Comparison of ENCODE assay signal across 8 cellular contexts in genomic region chr3:195441476-195441970, GRCh38. TPM values are rescaled to one million over a fixed set of nuclear protein-coding genes. Genes with fewer than 3 reads are reported as not detected.
A peak's percentile ranks its signal among the peaks of the same experiment; 100 is the strongest.
DNase-seq lines count a peak whose midpoint lies in the region; ATAC-seq, FAIRE-seq and TF ChIP-seq lines count a peak whose summit lies in the region.

No MANE protein-coding gene starts in this region.

- no peak for TF ChIP-seq CTCF in BE2C (IDR thresholded peaks at IDR 0.05; ENCODE audit: low read depth, low read length)
- TF ChIP-seq CTCF in HFF-Myc (IDR thresholded peaks at IDR 0.05; ENCODE audit: low read depth, low read length, missing control alignments) = no peak
- TF ChIP-seq CTCF in kidney (IDR thresholded peaks at IDR 0.05; ENCODE audit: borderline replicate concordance, extremely low read depth, insufficient read depth) = no peak

- H3K36me3 Mint-ChIP-seq in activated naive CD8-positive, alpha-beta T cell treated with anti-CD3 and anti-CD28 coated beads, Interleukin-2, amount 50 U/mL, for 24 hours (ENCODE audit: low read depth) = peaks cover 6% of the 10 kb centered on the region

- ATAC-seq in activated naive CD8-positive, alpha-beta T cell treated with anti-CD3 and anti-CD28 coated beads, Interleukin-2, amount 50 U/mL, for 24 hours = no peak
- ATAC-seq in GM18858 (IDR thresholded peaks at IDR 0.05; ENCODE audit: unreplicated experiment) (no peak), GM18517 (IDR thresholded peaks at IDR 0.05; ENCODE audit: unreplicated experiment) (no peak)

- intact Hi-C loops in kidney (cut with DNase I) = no loop called here

- peak overlapping the region in 1 of 2 donors; percentile 86 for H3K9ac ChIP-seq in kidney (ENCODE audit: low read length in 2 of 2)
- peak overlapping the region; percentile 88 to 91 for H3K9ac ChIP-seq in stomach smooth muscle (ENCODE audit: low read length in 2 of 2)

- peak overlapping the region; percentile 78 for H3K4me3 ChIP-seq in BE2C (ENCODE audit: low read depth, low read length)
- peak overlapping the region; percentile 90 for H3K4me3 ChIP-seq in HFF-Myc (replicated peaks; ENCODE audit: low read depth, low read length)
- H3K4me3 ChIP-seq in kidney (ENCODE audit: low read length in 2 of 2) = peak overlapping the region; percentile 54 to 75
- H3K4me3 ChIP-seq in stomach smooth muscle (ENCODE audit: low read length in 2 of 2) = peak overlapping the region; percentile 89 to 93

- H3K9me3 ChIP-seq in BE2C (no peaks in the 10 kb centered on the region), kidney (ENCODE audit: control insufficient read depth in 1 of 2, low read length in 2 of 2) (no peaks in the 10 kb centered on the region), stomach smooth muscle (ENCODE audit: control insufficient read depth in 2 of 2, low read length in 2 of 2) (no peaks in the 10 kb centered on the region)

- peak overlapping the region; percentile 93 for H3K4me3 Mint-ChIP-seq in activated naive CD8-positive, alpha-beta T cell treated with anti-CD3 and anti-CD28 coated beads, Interleukin-2, amount 50 U/mL, for 24 hours

- no peaks in the 10 kb centered on the region for H3K9me3 Mint-ChIP-seq in activated naive CD8-positive, alpha-beta T cell treated with anti-CD3 and anti-CD28 coated beads, Interleukin-2, amount 50 U/mL, for 24 hours

- H3K27ac ChIP-seq in kidney (ENCODE audit: low read depth in 2 of 2, low read length in 2 of 2) (peak overlapping the region; percentile 76 to 92), stomach smooth muscle (ENCODE audit: low read length) (peak overlapping the region; percentile 84)

- no peaks in the 10 kb centered on the region for H3K27me3 Mint-ChIP-seq in activated naive CD8-positive, alpha-beta T cell treated with anti-CD3 and anti-CD28 coated beads, Interleukin-2, amount 50 U/mL, for 24 hours

- peak overlapping the region; percentile 80 for H3K27ac Mint-ChIP-seq in activated naive CD8-positive, alpha-beta T cell treated with anti-CD3 and anti-CD28 coated beads, Interleukin-2, amount 50 U/mL, for 24 hours

- H3K36me3 ChIP-seq in BE2C (no peaks in the 10 kb centered on the region), kidney (ENCODE audit: control insufficient read depth in 1 of 2, insufficient read depth in 2 of 2, low read length in 2 of 2) (no peaks in the 10 kb centered on the region), stomach smooth muscle (ENCODE audit: control insufficient read depth in 2 of 2, insufficient read depth in 2 of 2, low read length in 2 of 2) (no peaks in the 10 kb centered on the region)

- 0 out of 2 replicates have a peak, but pooled peaks cover 4% of the 10 kb centered on the region for H3K4me1 ChIP-seq in BE2C
- H3K4me1 ChIP-seq in kidney (ENCODE audit: control insufficient read depth in 1 of 2, insufficient read depth in 1 of 2, low read depth in 1 of 2, low read length in 2 of 2) = peaks cover 6 to 15% of the 10 kb centered on the region in 2 donors
- H3K4me1 ChIP-seq in stomach smooth muscle (ENCODE audit: control insufficient read depth, insufficient read depth, low read length) = peaks cover 10% of the 10 kb centered on the region

- H3K27me3 ChIP-seq in BE2C (no peaks in the 10 kb centered on the region), stomach smooth muscle (ENCODE audit: control insufficient read depth in 1 of 2, insufficient read depth in 2 of 2, low read length in 2 of 2) (no peaks in the 10 kb centered on the region)

- H3K4me1 Mint-ChIP-seq in activated naive CD8-positive, alpha-beta T cell treated with anti-CD3 and anti-CD28 coated beads, Interleukin-2, amount 50 U/mL, for 24 hours = peaks cover 52% of the 10 kb centered on the region

- no peak for FAIRE-seq in kidney (lab: Jason Lieb, UNC)

- DNase-seq in BE2C (no peak), HFF-Myc (ENCODE audit: extremely low read depth, low read depth) (no peak), kidney (no peak), DMS53 treated with DMSO at 0.1 percent for 48 hours (lab: John Stamatoyannopoulos, UW; ENCODE audit: unreplicated experiment) (no peak)
- no peak for DNase-seq in activated naive CD8-positive, alpha-beta T cell treated with anti-CD3 and anti-CD28 coated beads, Interleukin-2, amount 50 U/mL, for 24 hours

RNA-seq across cellular contexts. Expression of gene ACAP2, which starts 1.3 kb away (rescaled TPM):
- polyA plus RNA-seq in BE2C (2012; ENCODE audit: insufficient read depth, insufficient read length, low read depth) = 13.7 TPM
- total RNA-seq in kidney = 50.1 TPM
- 4.6 TPM for polyA plus RNA-seq in kidney (ENCODE audit: insufficient read depth, low read depth, low replicate concordance)
